ENCODE assay signal across 19 cellular contexts in the genomic region with DNA sequence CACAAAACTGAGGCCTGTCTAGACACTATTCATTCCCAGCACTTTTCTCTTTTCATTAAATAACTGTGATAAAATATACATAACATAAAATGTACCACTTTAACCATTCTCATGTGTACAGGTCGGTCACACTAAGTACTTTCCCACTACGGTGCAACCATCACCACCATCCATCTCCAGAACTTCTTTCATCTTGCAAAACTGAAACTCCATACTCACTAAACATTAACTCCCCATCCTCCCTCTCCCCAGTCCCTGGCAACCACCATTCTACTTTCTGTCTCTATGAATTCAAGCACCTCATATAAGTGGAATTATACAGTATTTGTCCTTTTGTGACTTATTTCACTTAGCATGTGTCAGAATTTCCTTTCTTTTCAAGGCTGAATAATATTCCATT. TPM values are rescaled to one million over a fixed set of nuclear protein-coding genes. Genes with fewer than 3 reads are reported as not detected.
A peak's percentile ranks its signal among the peaks of the same experiment; 100 is the strongest.
DNase-seq lines count a peak whose midpoint lies in the region; ATAC-seq and TF ChIP-seq lines count a peak whose summit lies in the region.
"Had no signal": no experiment of that assay in that cellular context is flagged by ENCODE, and none has a peak within 500 bp of the region (broad histone marks: within the 10 kb centered on the region; RNA-seq: fewer than 3 reads in every experiment).

No MANE protein-coding gene starts in this region.

- ATAC-seq in GM19023 (IDR thresholded peaks at IDR 0.05; ENCODE audit: unreplicated experiment) (peak; percentile 72), GM21423 (IDR thresholded peaks at IDR 0.05; ENCODE audit: unreplicated experiment) (peak; percentile 85), HG03066 (IDR thresholded peaks at IDR 0.05; ENCODE audit: low read depth, unreplicated experiment) (peak; percentile 72), heart left ventricle (no peak), HG02970 (IDR thresholded peaks at IDR 0.05; ENCODE audit: low FRiP score, unreplicated experiment) (no peak)
- peak; percentile 85 for ATAC-seq in activated T-helper 17 cell treated with anti-CD3 and anti-CD28 coated beads, Interleukin-2, amount 50 U/mL, for 72 hours (replicated peaks)

- H3K4me3 ChIP-seq in tibial nerve (no peak overlapping the region), heart left ventricle (no peak overlapping the region)
- H3K4me3 ChIP-seq: left ventricle myocardium inferior had no signal

- H3K27ac Mint-ChIP-seq in activated T-helper 17 cell treated with anti-CD3 and anti-CD28 coated beads, Interleukin-2, amount 50 U/mL, for 72 hours = no peak overlapping the region
- H3K27ac Mint-ChIP-seq: activated T-helper 1 cell treated with anti-CD3 and anti-CD28 coated beads, Interleukin-12 subunit alpha, Interleukin-12 subunit beta, Interleukin-2, Interleukin-4 antibody, amounts not matched to agents 30 ng/mL and 10 ng/mL and 1 ng/mL, durations not matched to agents 14 hours and 24 hours and 36 hours had no signal

- H3K4me3 Mint-ChIP-seq in activated T-helper 17 cell treated with anti-CD3 and anti-CD28 coated beads, Interleukin-2, amount 50 U/mL, for 72 hours = no peak overlapping the region
- H3K4me3 Mint-ChIP-seq: activated T-helper 1 cell treated with anti-CD3 and anti-CD28 coated beads, Interleukin-12 subunit alpha, Interleukin-12 subunit beta, Interleukin-2, Interleukin-4 antibody, amounts not matched to agents 30 ng/mL and 10 ng/mL and 1 ng/mL, durations not matched to agents 14 hours and 24 hours and 36 hours had no signal

- TF ChIP-seq POLR2A in tibial nerve (IDR thresholded peaks at IDR 0.05) (no peak), heart left ventricle (IDR thresholded peaks at IDR 0.05) (no peak)

- no peaks in the 10 kb centered on the region for H3K9me3 Mint-ChIP-seq in activated T-helper 17 cell treated with anti-CD3 and anti-CD28 coated beads, Interleukin-2, amount 50 U/mL, for 72 hours
- H3K9me3 Mint-ChIP-seq: activated T-helper 1 cell treated with anti-CD3 and anti-CD28 coated beads, Interleukin-12 subunit alpha, Interleukin-12 subunit beta, Interleukin-2, Interleukin-4 antibody, amounts not matched to agents 30 ng/mL and 10 ng/mL and 1 ng/mL, durations not matched to agents 14 hours and 24 hours and 36 hours had no signal

- DNase-seq in tibial nerve (ENCODE audit: low spot score in 2 of 2) (no peak), heart left ventricle (no peak)
- DNase-seq: activated CD4-positive, alpha-beta T cell treated with anti-CD3 and anti-CD28 coated beads, Interleukin-2, amount 50 U/mL, for 4 hours; anterior cingulate cortex; BE2C; DMS 273 treated with DMSO at 0.1 percent for 48 hours; foreskin fibroblast; KG1; left ventricle myocardium inferior; NCI-H1417; SHP77 treated with DMSO at 0.1 percent for 48 hours; small intestine; stimulated activated naive CD4-positive, alpha-beta T cell treated with Interleukin-2 at 50 U/mL for 16 hours had no signal

- TF ChIP-seq CTCF in tibial nerve (IDR thresholded peaks at IDR 0.05) (no peak), heart left ventricle (IDR thresholded peaks at IDR 0.05) (no peak)

- H3K27me3 ChIP-seq in tibial nerve = no peaks in the 10 kb centered on the region
- no peaks in the 10 kb centered on the region for H3K27me3 ChIP-seq in heart left ventricle
- H3K27me3 ChIP-seq: BE2C had no signal

- H3K9me3 ChIP-seq in tibial nerve (no peaks in the 10 kb centered on the region), heart left ventricle (no peaks in the 10 kb centered on the region)
- H3K9me3 ChIP-seq: BE2C, left ventricle myocardium inferior had no signal

- H3K4me1 ChIP-seq in tibial nerve = peaks cover 0 to 46% (median 0%) of the 10 kb centered on the region in 4 donors
- H3K4me1 ChIP-seq in heart left ventricle = peaks cover 0 to 24% (median 11%) of the 10 kb centered on the region in 12 donors
- H3K4me1 ChIP-seq: BE2C had no signal

- no peak for TF ChIP-seq EP300 in tibial nerve (IDR thresholded peaks at IDR 0.05)

- peaks cover 12% of the 10 kb centered on the region for H3K4me1 Mint-ChIP-seq in activated T-helper 17 cell treated with anti-CD3 and anti-CD28 coated beads, Interleukin-2, amount 50 U/mL, for 72 hours

- no peaks in the 10 kb centered on the region for H3K36me3 Mint-ChIP-seq in activated T-helper 17 cell treated with anti-CD3 and anti-CD28 coated beads, Interleukin-2, amount 50 U/mL, for 72 hours (ENCODE audit: low read depth)

- 95 to 100% methylated on average over 2 of the region's 2 CpGs for WGBS in tibial nerve, 2 donors
- 96 to 99% (median 96%) methylated on average over 2 of the region's 2 CpGs for WGBS in heart left ventricle, 4 donors

- no peaks in the 10 kb centered on the region for H3K36me3 ChIP-seq in tibial nerve
- no peaks in the 10 kb centered on the region for H3K36me3 ChIP-seq in heart left ventricle
- H3K36me3 ChIP-seq: BE2C, left ventricle myocardium inferior had no signal

- H3K27me3 Mint-ChIP-seq in activated T-helper 17 cell treated with anti-CD3 and anti-CD28 coated beads, Interleukin-2, amount 50 U/mL, for 72 hours = no peaks in the 10 kb centered on the region

- H3K27ac ChIP-seq in tibial nerve = no peak overlapping the region
- no peak overlapping the region for H3K27ac ChIP-seq in heart left ventricle
- H3K27ac ChIP-seq: left ventricle myocardium inferior had no signal

- intact Hi-C loops in heart left ventricle (cut with DNase I) = loop anchor here in 1 of 10 donors (10.0 kb wide), 1 partner anchor 49 kb away; a partner anchor contains a TSS

RNA-seq across cellular contexts. Expression of a gene that starts 53.0 kb away (rescaled TPM):
- 1 to 10 TPM; 8.2 to 8.9 TPM for total RNA-seq in activated T-helper 17 cell treated with anti-CD3 and anti-CD28 coated beads, Interleukin-2, amount 50 U/mL, for 72 hours
- 10 to 100 TPM; 38.8 to 65.7 (median 47.7) TPM for total RNA-seq in tibial nerve
- 10 to 100 TPM; 17.6 to 27.6 (median 21.2) TPM for total RNA-seq in heart left ventricle
- 10 to 100 TPM; 11.5 to 18.7 TPM for polyA plus RNA-seq in heart left ventricle

Comparison
In these comparisons a context has a peak if more than half of its experiments do, and no peak if none do; other contexts are left out.
1. ATAC-seq: peak in GM19023 (single experiment), GM21423 (single experiment), HG03066 (single experiment) and activated T-helper 17 cell treated with anti-CD3 and anti-CD28 coated beads, Interleukin-2, amount 50 U/mL, for 72 hours (single experiment); none in heart left ventricle (0 of 4) and HG02970 (single experiment).